Comparison of ENCODE assay signal across 26 cellular contexts in genomic region chr6:44021628-44022295, GRCh38.
DNase-seq lines count a peak whose midpoint lies in the region; ATAC-seq and TF ChIP-seq lines count a peak whose summit lies in the region.
"Had no signal": no experiment of that assay in that cellular context is flagged by ENCODE, and none has a peak within 500 bp of the region (broad histone marks: within the 10 kb centered on the region; RNA-seq: fewer than 3 reads in every experiment).

No MANE protein-coding gene starts in this region.

- DNase-seq in NCI-H82 treated with DMSO at 0.1 percent for 48 hours (lab: John Stamatoyannopoulos, UW; ENCODE audit: unreplicated experiment) (peak; percentile 20), coronary artery (ENCODE audit: low spot score) (peak; percentile 65), mucosa of descending colon (peak in 2 of 3 donors; percentile 29 to 43), transverse colon (peak; percentile 7), progenitor cell of endocrine pancreas (ENCODE audit: low spot score, unreplicated experiment) (no peak), NCI-H1694 treated with DMSO at 0.1 percent for 48 hours (lab: John Stamatoyannopoulos, UW) (no peak), NCI-H1417 (lab: John Stamatoyannopoulos, UW) (no peak)
- DNase-seq: activated CD4-positive, CD25-positive, alpha-beta regulatory T cell treated with anti-CD3 and anti-CD28 coated beads, Interleukin-2, amount 50 U/mL, for 72 hours; activated CD8-positive, alpha-beta T cell treated with anti-CD3 and anti-CD28 coated beads, Interleukin-2, amount 10 ng/mL, durations not matched to agents 7 days and 5 days; activated T-cell treated with anti-CD3 and anti-CD28 coated beads, Interleukin-2, amount 50 U/mL, for 48 hours; BE2C; COR-L47; effector memory CD4-positive, alpha-beta T cell; heart left ventricle; immature natural killer cell; Karpas-422; left ventricle myocardium superior; NCI-H1048; NCI-H2081 treated with DMSO at 0.1 percent for 48 hours; NCI-H510A; nucleus accumbens; stimulated activated CD4-positive, alpha-beta T cell treated with anti-CD3 and anti-CD28 coated beads, Interleukin-2, amount 100 ng/mL, for 24 hours; stimulated activated naive CD8-positive, alpha-beta T cell treated with anti-CD3 and anti-CD28 coated beads, Interleukin-15, Interleukin-2, amounts not matched to agents 100 U/mL and 50 U/mL, for 24 hours had no signal

- no peaks in the 10 kb centered on the region for H3K9me3 Mint-ChIP-seq in progenitor cell of endocrine pancreas (ENCODE audit: low read depth)
- H3K9me3 Mint-ChIP-seq: activated naive CD4-positive, alpha-beta T cell treated with anti-CD3 and anti-CD28 coated beads, Interleukin-2, amount 50 U/mL, for 72 hours; immature natural killer cell had no signal

- no peaks in the 10 kb centered on the region for H3K36me3 ChIP-seq in mucosa of descending colon (ENCODE audit: low read depth)
- H3K36me3 ChIP-seq in transverse colon, result no peaks in the 10 kb centered on the region
- H3K36me3 ChIP-seq: BE2C, heart left ventricle, tibial nerve had no signal

- no peak for TF ChIP-seq EP300 in transverse colon (IDR thresholded peaks at IDR 0.05; ENCODE audit: low read depth)

- intact Hi-C loops in mucosa of descending colon (cut with DNase I, micrococcal nuclease), result no loop called here
- intact Hi-C loops in transverse colon (cut with DNase I; ENCODE audit: low total_unique reads), result no loop called here

- no peaks in the 10 kb centered on the region for H3K36me3 Mint-ChIP-seq in progenitor cell of endocrine pancreas (ENCODE audit: insufficient read depth)
- H3K36me3 Mint-ChIP-seq: activated naive CD4-positive, alpha-beta T cell treated with anti-CD3 and anti-CD28 coated beads, Interleukin-2, amount 50 U/mL, for 72 hours; immature natural killer cell had no signal

- no peak overlapping the region for H3K4me3 ChIP-seq in coronary artery
- no peak overlapping the region for H3K4me3 ChIP-seq in mucosa of descending colon
- H3K4me3 ChIP-seq in transverse colon, result no peak overlapping the region
- H3K4me3 ChIP-seq: heart left ventricle, tibial nerve had no signal

- H3K9me3 ChIP-seq in mucosa of descending colon, result no peaks in the 10 kb centered on the region
- no peaks in the 10 kb centered on the region for H3K9me3 ChIP-seq in transverse colon
- H3K9me3 ChIP-seq: heart left ventricle, tibial nerve had no signal

- H3K4me1 ChIP-seq in mucosa of descending colon (ENCODE audit: low read depth), result no peaks in the 10 kb centered on the region
- no peaks in the 10 kb centered on the region for H3K4me1 ChIP-seq in transverse colon

- H3K4me1 Mint-ChIP-seq in progenitor cell of endocrine pancreas (ENCODE audit: low read depth), result no peaks in the 10 kb centered on the region
- H3K4me1 Mint-ChIP-seq: immature natural killer cell had no signal

- ATAC-seq in mucosa of descending colon, result peak; percentile 44
- ATAC-seq: activated CD8-positive, alpha-beta T cell treated with anti-CD3 and anti-CD28 coated beads, Interleukin-2, amount 10 ng/mL, durations not matched to agents 7 days and 5 days; activated naive CD4-positive, alpha-beta T cell treated with anti-CD3 and anti-CD28 coated beads, Interleukin-2, amount 50 U/mL, for 72 hours; left ventricle myocardium superior; stimulated activated naive CD8-positive, alpha-beta T cell treated with anti-CD3 and anti-CD28 coated beads, Interleukin-15, Interleukin-2, amounts not matched to agents 100 U/mL and 50 U/mL, for 24 hours had no signal

- in situ Hi-C loops in transverse colon (cut with MboI; ENCODE audit: low pct_ligation_motif_present in 1 of 4, low pct_unique_long_range_greater_than_20kb in 1 of 4, low sequenced_read_pairs in 3 of 4), result no loop called here

- TF ChIP-seq POLR2A in transverse colon (IDR thresholded peaks at IDR 0.05), result no peak

- no peaks in the 10 kb centered on the region for H3K27me3 ChIP-seq in transverse colon
- H3K27me3 ChIP-seq: BE2C, heart left ventricle, tibial nerve had no signal

- H3K27ac Mint-ChIP-seq in progenitor cell of endocrine pancreas, result no peak overlapping the region
- H3K27ac Mint-ChIP-seq: activated CD8-positive, alpha-beta T cell treated with anti-CD3 and anti-CD28 coated beads, Interleukin-2, amount 10 ng/mL, durations not matched to agents 7 days and 5 days; activated naive CD4-positive, alpha-beta T cell treated with anti-CD3 and anti-CD28 coated beads, Interleukin-2, amount 50 U/mL, for 72 hours; immature natural killer cell had no signal

- 53 to 77% methylated on average over 3 to 9 of the region's 9 CpGs for WGBS in transverse colon (ENCODE audit: low coverage in 1 of 2), 2 donors

- H3K27ac ChIP-seq in coronary artery (peak overlapping the region in 1 of 2 donors; percentile 51), transverse colon (peak overlapping the region in 3 of 4 donors; percentile 12 to 27 (median 27))
- H3K27ac ChIP-seq: heart left ventricle, tibial nerve had no signal

- no peak overlapping the region for H3K4me3 Mint-ChIP-seq in progenitor cell of endocrine pancreas (ENCODE audit: low read depth)
- H3K4me3 Mint-ChIP-seq: activated CD8-positive, alpha-beta T cell treated with anti-CD3 and anti-CD28 coated beads, Interleukin-2, amount 10 ng/mL, durations not matched to agents 7 days and 5 days; H9; immature natural killer cell had no signal

- TF ChIP-seq CTCF in coronary artery (IDR thresholded peaks at IDR 0.05), result no peak
- no peak for TF ChIP-seq CTCF in mucosa of descending colon (IDR thresholded peaks at IDR 0.05)
- TF ChIP-seq CTCF in transverse colon (IDR thresholded peaks at IDR 0.05), result no peak
- no peak for TF ChIP-seq CTCF in progenitor cell of endocrine pancreas (IDR thresholded peaks at IDR 0.05; ENCODE audit: unreplicated experiment)

- peaks cover 7% of the 10 kb centered on the region for H3K27me3 Mint-ChIP-seq in progenitor cell of endocrine pancreas

Comparison
In these comparisons a context has a peak if more than half of its experiments do, and no peak if none do; other contexts are left out.
1. DNase-seq: peak in NCI-H82 treated with DMSO at 0.1 percent for 48 hours (single experiment), coronary artery (single experiment), mucosa of descending colon (2 of 3) and transverse colon (single experiment); none in progenitor cell of endocrine pancreas (single experiment), NCI-H1694 treated with DMSO at 0.1 percent for 48 hours (single experiment) and NCI-H1417 (0 of 3).